8 cellular contexts compared by ENCODE assay signal in genomic region chr15:22254409-22255040, GRCh38.
DNase-seq lines count a peak whose midpoint lies in the region; ATAC-seq lines count a peak whose summit lies in the region.
"Not testable (repeated sequence)": the region's sequence is repeated elsewhere in the genome, so short reads cannot be mapped to it uniquely, and the experiment has no call there.

No MANE protein-coding gene starts in this region.

- ATAC-seq in GM18502 (IDR thresholded peaks at IDR 0.05; ENCODE audit: poor library complexity, unreplicated experiment) (peak; percentile 32), GM19397 (IDR thresholded peaks at IDR 0.05; ENCODE audit: unreplicated experiment) (peak; percentile 33), GM21619 (IDR thresholded peaks at IDR 0.05; ENCODE audit: unreplicated experiment) (peak; percentile 40), HG02884 (IDR thresholded peaks at IDR 0.05; ENCODE audit: unreplicated experiment) (peak; percentile 36), HG03280 (IDR thresholded peaks at IDR 0.05; ENCODE audit: unreplicated experiment) (peak; percentile 43)

- H3K27ac Mint-ChIP-seq in activated naive CD8-positive, alpha-beta T cell treated with anti-CD3 and anti-CD28 coated beads for 36 hours, result peak overlapping the region; percentile 14
- peak overlapping the region; percentile 38 for H3K27ac Mint-ChIP-seq in stimulated activated naive CD8-positive, alpha-beta T cell treated with anti-CD3 and anti-CD28 coated beads, Interleukin-15, Interleukin-2, amounts not matched to agents 100 ng/mL and 50 ng/mL, for 24 hours

- H3K36me3 Mint-ChIP-seq in activated naive CD8-positive, alpha-beta T cell treated with anti-CD3 and anti-CD28 coated beads for 36 hours; stimulated activated naive CD8-positive, alpha-beta T cell treated with anti-CD3 and anti-CD28 coated beads, Interleukin-15, Interleukin-2, amounts not matched to agents 100 ng/mL and 50 ng/mL, for 24 hours (ENCODE audit: low read depth): not testable (repeated sequence)

- DNase-seq in RPMI8226, result peak; percentile 85
- DNase-seq in activated naive CD8-positive, alpha-beta T cell treated with anti-CD3 and anti-CD28 coated beads for 36 hours, result not testable (repeated sequence)

- H3K27me3 Mint-ChIP-seq in activated naive CD8-positive, alpha-beta T cell treated with anti-CD3 and anti-CD28 coated beads for 36 hours, result peaks cover 40% of the 10 kb centered on the region
- H3K27me3 Mint-ChIP-seq in stimulated activated naive CD8-positive, alpha-beta T cell treated with anti-CD3 and anti-CD28 coated beads, Interleukin-15, Interleukin-2, amounts not matched to agents 100 ng/mL and 50 ng/mL, for 24 hours, result peaks cover 35% of the 10 kb centered on the region

- H3K9me3 Mint-ChIP-seq in activated naive CD8-positive, alpha-beta T cell treated with anti-CD3 and anti-CD28 coated beads for 36 hours; stimulated activated naive CD8-positive, alpha-beta T cell treated with anti-CD3 and anti-CD28 coated beads, Interleukin-15, Interleukin-2, amounts not matched to agents 100 ng/mL and 50 ng/mL, for 24 hours: not testable (repeated sequence)

- H3K4me1 Mint-ChIP-seq in activated naive CD8-positive, alpha-beta T cell treated with anti-CD3 and anti-CD28 coated beads for 36 hours, result peaks cover 13% of the 10 kb centered on the region
- peaks cover 27% of the 10 kb centered on the region for H3K4me1 Mint-ChIP-seq in stimulated activated naive CD8-positive, alpha-beta T cell treated with anti-CD3 and anti-CD28 coated beads, Interleukin-15, Interleukin-2, amounts not matched to agents 100 ng/mL and 50 ng/mL, for 24 hours (ENCODE audit: low read depth)

- H3K4me3 Mint-ChIP-seq in activated naive CD8-positive, alpha-beta T cell treated with anti-CD3 and anti-CD28 coated beads for 36 hours; stimulated activated naive CD8-positive, alpha-beta T cell treated with anti-CD3 and anti-CD28 coated beads, Interleukin-15, Interleukin-2, amounts not matched to agents 100 ng/mL and 50 ng/mL, for 24 hours: not testable (repeated sequence)
